In the genomic region with DNA sequence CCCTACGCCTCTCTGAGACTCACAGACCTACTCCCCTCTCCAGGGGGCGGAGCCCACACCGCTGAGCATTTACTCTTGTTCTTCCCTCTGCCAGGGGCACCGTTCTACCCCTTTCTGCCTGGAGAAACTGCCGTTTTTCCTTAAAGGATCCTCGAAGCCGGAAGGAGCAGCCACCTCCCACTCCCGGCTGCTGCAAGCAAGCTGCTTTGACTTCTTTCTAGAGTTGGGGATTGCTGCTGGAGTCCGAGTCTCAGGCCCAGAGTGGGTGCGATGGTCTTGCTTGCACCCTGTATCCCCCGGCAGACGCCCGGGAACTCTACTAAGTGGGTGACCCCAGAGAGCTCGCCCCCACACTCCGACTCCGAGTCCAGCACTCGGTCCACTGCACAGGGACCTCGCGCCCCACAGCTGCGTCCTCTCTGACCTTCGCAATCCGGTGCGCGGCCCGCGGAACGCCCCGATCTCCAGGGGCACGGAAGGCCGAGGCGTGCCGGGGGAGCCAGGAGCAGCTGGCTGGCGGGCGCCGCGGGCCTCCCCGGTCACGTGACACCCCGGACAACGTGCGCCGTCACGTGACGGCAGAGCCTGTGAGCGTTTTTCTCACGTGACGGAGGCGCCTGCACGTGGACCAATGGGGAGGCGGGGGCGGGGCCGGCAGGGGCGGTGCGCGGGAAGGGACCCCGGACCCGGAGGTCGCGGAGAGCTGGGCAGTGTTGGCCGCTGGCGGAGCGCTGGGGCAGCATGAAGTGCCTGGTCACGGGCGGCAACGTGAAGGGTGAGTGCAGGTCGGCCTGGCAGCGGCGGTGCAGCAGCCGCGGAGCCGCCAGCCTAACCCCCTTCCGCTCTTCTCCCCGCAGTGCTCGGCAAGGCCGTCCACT, we compare ENCODE assay signal across 7 cellular contexts. TPM values are rescaled to one million over a fixed set of nuclear protein-coding genes. Genes with fewer than 3 reads are reported as not detected.
A peak's percentile ranks its signal among the peaks of the same experiment; 100 is the strongest.
DNase-seq lines count a peak whose midpoint lies in the region; ATAC-seq, FAIRE-seq and TF ChIP-seq lines count a peak whose summit lies in the region.

A gene (plus strand): TSS at position 683 of the 878 bp plus-strand sequence. CDS start 59 bp downstream, at position 742.

- H3K4me3 ChIP-seq in WERI-Rb-1 (ENCODE audit: low read depth, low read length) (peak within 1 kb of the TSS; percentile 85), small intestine (ENCODE audit: low read depth in 1 of 2, low read length in 2 of 2) (peak within 1 kb of the TSS; percentile 73 to 81)

- peaks cover 38% of the 10 kb centered on the region for H3K36me3 ChIP-seq in WERI-Rb-1
- H3K36me3 ChIP-seq in small intestine (ENCODE audit: control insufficient read depth in 2 of 2, insufficient read depth in 2 of 2, low read length in 2 of 2) = no peaks in the 10 kb centered on the region

- H3K9me3 ChIP-seq in WERI-Rb-1 (ENCODE audit: severe bottlenecking) (no peaks in the 10 kb centered on the region), small intestine (ENCODE audit: control insufficient read depth, low read depth) (no peaks in the 10 kb centered on the region)

- H3K27me3 ChIP-seq in WERI-Rb-1 (ENCODE audit: insufficient read depth, low read depth, severe bottlenecking) = no peaks in the 10 kb centered on the region
- H3K27me3 ChIP-seq in small intestine (ENCODE audit: control insufficient read depth in 2 of 2, insufficient read depth in 2 of 2, low read length in 2 of 2) = no peaks in the 10 kb centered on the region

- TF ChIP-seq CTCF in WERI-Rb-1 (IDR thresholded peaks at IDR 0.05; ENCODE audit: low read depth, low read length) = no peak

- WGBS in small intestine, 3 donors = 0 to 1% (median 1%) methylated on average over 56 to 75 of the region's 75 CpGs

- H3K27ac ChIP-seq in WERI-Rb-1 = peak within 1 kb of the TSS; percentile 96
- peak within 1 kb of the TSS; percentile 58 to 89 for H3K27ac ChIP-seq in small intestine (ENCODE audit: low read depth in 1 of 2, low read length in 1 of 2)

- H3K4me1 ChIP-seq in small intestine (ENCODE audit: control insufficient read depth in 2 of 2, insufficient read depth in 1 of 2, low read depth in 1 of 2, low read length in 1 of 2) = no peaks in the 10 kb centered on the region

- DNase-seq in NCI-H2227 (lab: John Stamatoyannopoulos, UW; ENCODE audit: unreplicated experiment) (peak; percentile 98), WERI-Rb-1 (peak; percentile 96), T47D (ENCODE audit: low read depth in 1 of 2, low spot score in 1 of 2) (peak; percentile 98 to 99), iPS-NIHi7 (ENCODE audit: extremely low spot score) (peak; percentile 96), small intestine (peak; percentile 96)

- no peak for FAIRE-seq in small intestine (lab: Jason Lieb, UNC)

- in situ Hi-C loops in T47D (cut with HindIII; ENCODE audit: low pct_unique_long_range_greater_than_20kb, low sequenced_read_pairs) = no loop called here

- ATAC-seq in GM18517 (IDR thresholded peaks at IDR 0.05; ENCODE audit: unreplicated experiment) (peak; percentile 58), HG03095 (IDR thresholded peaks at IDR 0.05; ENCODE audit: unreplicated experiment) (peak; percentile 48)

RNA-seq across cellular contexts. Expression of the gene that starts here (rescaled TPM):
- 10 to 100 TPM; 19.5 to 88.3 (median 58.6) TPM for polyA plus RNA-seq in small intestine

Comparison
In these comparisons a context has a peak if more than half of its experiments do, and no peak if none do; other contexts are left out.
1. Peak in every context shown above with its lines: DNase-seq, ATAC-seq, H3K4me3 ChIP-seq and H3K27ac ChIP-seq.